In the genomic region with DNA sequence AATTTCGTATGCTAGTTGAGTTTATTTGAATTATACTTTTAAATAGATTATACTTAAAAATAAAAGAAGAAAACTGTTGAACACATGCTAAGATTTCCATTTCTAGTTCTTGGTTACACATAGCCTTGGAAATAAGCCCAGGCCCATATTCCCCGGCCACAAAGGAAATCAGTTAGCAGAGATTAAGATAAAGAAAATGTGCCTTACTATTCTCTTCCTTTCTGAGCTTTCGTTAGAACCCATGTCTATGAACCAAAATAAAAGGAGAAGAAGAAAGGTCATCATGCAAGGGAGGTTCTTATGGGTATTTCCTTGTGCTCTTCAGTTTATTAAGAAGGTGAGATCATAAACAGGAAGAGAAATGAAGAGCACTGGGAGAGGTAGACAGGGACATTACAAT, we compare ENCODE assay signal across 17 cellular contexts. TPM values are rescaled to one million over a fixed set of nuclear protein-coding genes. Genes with fewer than 3 reads are reported as not detected.
"Had no signal": no experiment of that assay in that cellular context is flagged by ENCODE, and none has a peak within 500 bp of the region (broad histone marks: within the 10 kb centered on the region; RNA-seq: fewer than 3 reads in every experiment).

No MANE protein-coding gene starts in this region.

- H3K36me3 ChIP-seq: pancreas, thoracic aorta, upper lobe of right lung had no signal

- FAIRE-seq: pancreas had no signal

- H3K27ac ChIP-seq: pancreas, thoracic aorta, upper lobe of right lung had no signal

- H3K9me3 ChIP-seq: mucosa of descending colon, pancreas, thoracic aorta, upper lobe of right lung had no signal

- ATAC-seq: left ventricle myocardium superior; mucosa of descending colon; naive thymus-derived CD4-positive, alpha-beta T cell; stimulated activated naive CD8-positive, alpha-beta T cell treated with anti-CD3 and anti-CD28 coated beads, Interleukin-15, amount 100 ng/mL, for 72 hours; T-cell; upper lobe of right lung had no signal

- DNase-seq: activated CD4-positive, alpha-beta memory T cell treated with anti-CD3 and anti-CD28 coated beads, Interleukin-2, amount 10 ng/mL, durations not matched to agents 7 days and 5 days; activated CD4-positive, alpha-beta T cell treated with anti-CD3 and anti-CD28 coated beads for 4 hours; activated T-cell treated with anti-CD3 and anti-CD28 coated beads, Interleukin-2, amount 50 U/mL, for 24 hours; amniotic stem cell; hypothalamus; left ventricle myocardium superior; mucosa of descending colon; naive thymus-derived CD4-positive, alpha-beta T cell; pancreas; stimulated activated CD4-positive, alpha-beta T cell treated with anti-CD3 and anti-CD28 coated beads, Interleukin-1b, Interleukin-23, amount 100 ng/mL, for 48 hours; stimulated activated naive CD8-positive, alpha-beta T cell treated with anti-CD3 and anti-CD28 coated beads, Interleukin-15, amount 100 ng/mL, for 72 hours; T-cell; T1000; upper lobe of right lung had no signal

- H3K4me3 ChIP-seq: mucosa of descending colon, pancreas, thoracic aorta, upper lobe of right lung had no signal

- H3K27me3 ChIP-seq: pancreas, upper lobe of right lung had no signal

RNA-seq across cellular contexts. Expression of gene CRP, which starts 32.3 kb away (rescaled TPM):
- total RNA-seq: activated CD4-positive, alpha-beta memory T cell treated with anti-CD3 and anti-CD28 coated beads, Interleukin-2, amount 10 ng/mL, durations not matched to agents 7 days and 5 days; epithelial cell of proximal tubule; kidney epithelial cell; left ventricle myocardium superior; naive thymus-derived CD4-positive, alpha-beta T cell; thoracic aorta had no signal
- polyA plus RNA-seq: naive thymus-derived CD4-positive, alpha-beta T cell had no signal

RNA-seq across cellular contexts. Expression of gene FCRL6, which starts 55.5 kb away (rescaled TPM):
- total RNA-seq: activated CD4-positive, alpha-beta memory T cell treated with anti-CD3 and anti-CD28 coated beads, Interleukin-2, amount 10 ng/mL, durations not matched to agents 7 days and 5 days; epithelial cell of proximal tubule; kidney epithelial cell; thoracic aorta had no signal
